In the genomic region with DNA sequence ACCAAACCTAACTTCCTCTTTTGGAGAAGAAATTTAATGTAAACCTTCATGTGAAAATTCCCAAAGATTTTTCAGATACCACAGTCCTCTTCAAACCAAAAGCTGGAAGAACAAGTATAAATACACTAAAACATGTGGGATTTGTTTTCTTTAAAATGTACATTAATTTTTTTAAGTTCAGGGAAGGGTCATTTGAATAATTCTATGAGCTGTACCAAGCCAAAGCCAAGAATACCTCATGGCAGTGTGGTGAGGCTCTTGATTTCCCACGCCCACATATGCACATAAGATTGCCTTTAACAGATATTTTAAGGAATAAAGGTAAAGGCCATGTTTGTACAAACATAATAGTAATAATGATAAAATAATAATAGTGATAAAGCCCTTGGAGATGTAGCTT, we compare ENCODE assay signal across 21 cellular contexts.
"Had no signal": no experiment of that assay in that cellular context is flagged by ENCODE, and none has a peak within 500 bp of the region (broad histone marks: within the 10 kb centered on the region; RNA-seq: fewer than 3 reads in every experiment).

No MANE protein-coding gene starts in this region.

- H3K27ac Mint-ChIP-seq: activated CD4-positive, alpha-beta memory T cell treated with anti-CD3 and anti-CD28 coated beads for 36 hours; activated CD4-positive, alpha-beta T cell treated with anti-CD3 and anti-CD28 coated beads, Interleukin-2, amount 10 ng/mL, durations not matched to agents 7 days and 5 days; activated naive CD4-positive, alpha-beta T cell treated with anti-CD3 and anti-CD28 coated beads, Interleukin-2, amount 50 U/mL, for 72 hours; activated naive CD8-positive, alpha-beta T cell treated with anti-CD3 and anti-CD28 coated beads, Interleukin-2, amount 50 U/mL, for 24 hours; T-helper 1 cell treated with Interleukin-12 subunit alpha and Interleukin-12 subunit beta and Interleukin-4 antibody, amounts not matched to agents 30 μg/mL and 1 μg/mL, for 36 hours; WTC11 had no signal

- H3K27me3 Mint-ChIP-seq: activated CD4-positive, alpha-beta memory T cell treated with anti-CD3 and anti-CD28 coated beads for 36 hours; activated naive CD8-positive, alpha-beta T cell treated with anti-CD3 and anti-CD28 coated beads, Interleukin-2, amount 50 U/mL, for 24 hours had no signal

- H3K36me3 Mint-ChIP-seq: activated CD4-positive, alpha-beta memory T cell treated with anti-CD3 and anti-CD28 coated beads for 36 hours; WTC11 had no signal

- H3K4me3 ChIP-seq: PC-9 had no signal

- H3K4me3 Mint-ChIP-seq: activated CD4-positive, alpha-beta memory T cell treated with anti-CD3 and anti-CD28 coated beads for 36 hours; activated CD4-positive, alpha-beta T cell treated with anti-CD3 and anti-CD28 coated beads, Interleukin-2, amount 10 ng/mL, durations not matched to agents 7 days and 5 days; activated naive CD8-positive, alpha-beta T cell treated with anti-CD3 and anti-CD28 coated beads, Interleukin-2, amount 50 U/mL, for 24 hours; activated T-cell treated with anti-CD3 and anti-CD28 coated beads, Interleukin-2, amount 50 U/mL, for 4 hours; T-helper 1 cell treated with Interleukin-12 subunit alpha and Interleukin-12 subunit beta and Interleukin-4 antibody, amounts not matched to agents 30 μg/mL and 1 μg/mL, for 36 hours; WTC11 had no signal

- DNase-seq: activated CD4-positive, alpha-beta memory T cell treated with anti-CD3 and anti-CD28 coated beads for 36 hours; activated CD4-positive, alpha-beta T cell treated with anti-CD3 and anti-CD28 coated beads, Interleukin-2, amount 10 ng/mL, durations not matched to agents 7 days and 5 days; activated CD4-positive, CD25-positive, alpha-beta regulatory T cell treated with anti-CD3 and anti-CD28 coated beads, Interleukin-2, amount 50 U/mL, for 72 hours; activated CD8-positive, alpha-beta memory T cell treated with anti-CD3 and anti-CD28 coated beads for 24 hours; activated effector memory CD4-positive, alpha-beta T cell treated with anti-CD3 and anti-CD28 coated beads, Interleukin-2, amount 50 U/mL, for 16 hours; activated naive CD4-positive, alpha-beta T cell treated with Interleukin-2 at 50 U/mL for 16 hours; activated naive CD8-positive, alpha-beta T cell treated with anti-CD3 and anti-CD28 coated beads, Interleukin-2, amount 50 U/mL, for 24 hours; activated T-cell treated with anti-CD3 and anti-CD28 coated beads, Interleukin-2, amount 50 U/mL, for 4 hours; amygdala; NCI-H1105 treated with DMSO at 0.1 percent for 48 hours; NCI-H1436 treated with DMSO at 0.1 percent for 48 hours; NCI-H187; NCI-H2081; NCI-H510A treated with DMSO at 0.1 percent for 48 hours; NCI-H69; PC-9; SHP77 treated with DMSO at 0.1 percent for 48 hours had no signal

- H2AFZ ChIP-seq: PC-9 had no signal

- H3K9ac ChIP-seq: KMS-11 had no signal

- H3K9me3 Mint-ChIP-seq: activated CD4-positive, alpha-beta memory T cell treated with anti-CD3 and anti-CD28 coated beads for 36 hours; activated CD4-positive, alpha-beta T cell treated with anti-CD3 and anti-CD28 coated beads, Interleukin-2, amount 10 ng/mL, durations not matched to agents 7 days and 5 days; WTC11 had no signal

- H3K4me1 Mint-ChIP-seq: activated CD4-positive, alpha-beta T cell treated with anti-CD3 and anti-CD28 coated beads, Interleukin-2, amount 10 ng/mL, durations not matched to agents 7 days and 5 days; WTC11 had no signal

- H3K4me2 ChIP-seq: KMS-11, PC-9 had no signal

- H3K27ac ChIP-seq: KMS-11, PC-9 had no signal

- ATAC-seq: activated naive CD4-positive, alpha-beta T cell treated with anti-CD3 and anti-CD28 coated beads, Interleukin-2, amount 50 U/mL, for 72 hours; activated naive CD8-positive, alpha-beta T cell treated with anti-CD3 and anti-CD28 coated beads, Interleukin-2, amount 50 U/mL, for 24 hours; activated T-cell treated with anti-CD3 and anti-CD28 coated beads, Interleukin-2, amount 50 U/mL, for 4 hours; WTC11 had no signal
